ENCODE assay signal across 16 cellular contexts in genomic region chr2:135252805-135253458, GRCh38.
"Had no signal": no experiment of that assay in that cellular context is flagged by ENCODE, and none has a peak within 500 bp of the region (broad histone marks: within the 10 kb centered on the region; RNA-seq: fewer than 3 reads in every experiment).

No MANE protein-coding gene starts in this region.

- H3K4me3 ChIP-seq: esophagus squamous epithelium, gastroesophageal sphincter, ovary, smooth muscle cell, tibial artery, upper lobe of left lung, uterus had no signal

- DNase-seq: effector memory CD8-positive, alpha-beta T cell; esophagus squamous epithelium; foreskin fibroblast; glutamatergic neuron; mammary epithelial cell; naive thymus-derived CD8-positive, alpha-beta T cell; ovary; right cardiac atrium; stimulated activated CD4-positive, alpha-beta T cell treated with anti-CD3 and anti-CD28 coated beads, Interleukin-2, amount 100 ng/mL, for 48 hours; stimulated activated CD8-positive, alpha-beta memory T cell treated with anti-CD3 and anti-CD28 coated beads, Interleukin-4, amount 100 ng/mL, for 48 hours; tibial artery; upper lobe of left lung; uterus had no signal

- H3K36me3 ChIP-seq: ovary, upper lobe of left lung, uterus had no signal

- H3K4me2 ChIP-seq: smooth muscle cell had no signal

- H3K4me1 ChIP-seq: esophagus squamous epithelium, gastroesophageal sphincter, tibial artery, upper lobe of left lung, uterus had no signal

- H3K27ac ChIP-seq: epithelial cell of prostate, esophagus squamous epithelium, gastroesophageal sphincter, ovary, tibial artery, upper lobe of left lung, uterus had no signal

- H3K27me3 ChIP-seq: esophagus squamous epithelium, gastroesophageal sphincter, ovary, tibial artery, upper lobe of left lung, uterus had no signal
